ENCODE assay signal across 3 cellular contexts in genomic region chr7:116175095-116175494, GRCh38. TPM values are rescaled to one million over a fixed set of nuclear protein-coding genes. Genes with fewer than 3 reads are reported as not detected.
DNase-seq lines count a peak whose midpoint lies in the region; ATAC-seq, FAIRE-seq and TF ChIP-seq lines count a peak whose summit lies in the region.
"Not testable (repeated sequence)": the region's sequence is repeated elsewhere in the genome, so short reads cannot be mapped to it uniquely, and the experiment has no call there.

No MANE protein-coding gene starts in this region.

- not testable (repeated sequence) for BruUV-seq in K562 (replicated peaks; lab: Mats Ljungman, UMichigan)

- not testable (repeated sequence) for H4K20me1 ChIP-seq in K562 (replicated peaks; ENCODE audit: control insufficient read depth, insufficient read depth, low read length)

- not testable (repeated sequence) for TF ChIP-seq EP300 in K562 (IDR thresholded peaks at IDR 0.05; ENCODE audit: low read length)

- H3K27ac Mint-ChIP-seq in osteocyte (ENCODE audit: unreplicated experiment) (peak overlapping the region; percentile 23), progenitor cell of endocrine pancreas (peak overlapping the region; percentile 42)

- H3K4me1 ChIP-seq in K562 (replicated peaks in 1 of 2; ENCODE audit: control insufficient read depth in 2 of 2, insufficient read depth in 2 of 2, low read length in 2 of 2), result not testable (repeated sequence)

- intact Hi-C loops in K562 (cut with micrococcal nuclease), result loop anchor here (5.0 to 10.0 kb wide), 2 partner anchors 262 to 950 kb away; no protein-coding TSS in a partner anchor

- not testable (repeated sequence) for ATAC-seq in K562

- H3K27me3 Mint-ChIP-seq in osteocyte (ENCODE audit: unreplicated experiment); progenitor cell of endocrine pancreas: not testable (repeated sequence)

- DNase-seq in K562 (ENCODE audit: extremely low read depth in 1 of 4, low spot score in 3 of 4); osteocyte (ENCODE audit: extremely low spot score, unreplicated experiment); progenitor cell of endocrine pancreas (ENCODE audit: low spot score, unreplicated experiment): not testable (repeated sequence)

- not testable (repeated sequence) for H3K27me3 ChIP-seq in K562 (ENCODE audit: control insufficient read depth in 2 of 2, insufficient read depth in 2 of 2, low read length in 2 of 2)

- TF ChIP-seq CTCF in K562 (IDR thresholded peaks at IDR 0.05 in 2 of 3, conservative IDR thresholded peaks at IDR 0.05 in 1 of 3; ENCODE audit: insufficient read depth in 2 of 3, low read depth in 1 of 3, low read length in 3 of 3); osteocyte (IDR thresholded peaks at IDR 0.05); progenitor cell of endocrine pancreas (IDR thresholded peaks at IDR 0.05; ENCODE audit: unreplicated experiment): not testable (repeated sequence)

- 0% methylated on average over 3 of the region's 3 CpGs for WGBS in K562 (ENCODE audit: insufficient coverage, low coverage, missing lambda C conversion rate)

- not testable (repeated sequence) for H3K9ac ChIP-seq in K562 (ENCODE audit: insufficient read depth in 1 of 2, low read depth in 2 of 2, low read length in 2 of 2)

- H3K4me3 Mint-ChIP-seq in osteocyte (ENCODE audit: unreplicated experiment); progenitor cell of endocrine pancreas (ENCODE audit: low read depth): not testable (repeated sequence)

- not testable (repeated sequence) for H3K79me2 ChIP-seq in K562 (ENCODE audit: control insufficient read depth, insufficient read depth, low read length)

- not testable (repeated sequence) for TF ChIP-seq RAD21 in K562 (CRISPR knock-in tag; conservative IDR thresholded peaks at IDR 0.05 in 1 of 2, IDR thresholded peaks at IDR 0.05 in 1 of 2)

- FAIRE-seq in K562 (lab: Jason Lieb, UNC), result not testable (repeated sequence)

- POLR2A ChIA-PET in K562 (lab: Yijun Ruan, JAX), result not testable (repeated sequence)

- in situ Hi-C loops in K562 (cut with MboI), result loop anchor here (5.0 kb wide), 2 partner anchors 62 to 402 kb away; no protein-coding TSS in a partner anchor

- H3K27ac ChIP-seq in K562 (ENCODE audit: extremely low read depth, low read depth, low read length), result not testable (repeated sequence)

- not testable (repeated sequence) for H3K4me3 ChIP-seq in K562

- peaks cover 51% of the 10 kb centered on the region for H3K4me1 Mint-ChIP-seq in osteocyte (ENCODE audit: unreplicated experiment)
- H3K4me1 Mint-ChIP-seq in progenitor cell of endocrine pancreas (ENCODE audit: low read depth), result peaks cover 14% of the 10 kb centered on the region

- TF ChIP-seq POLR2A in K562 (conservative IDR thresholded peaks at IDR 0.05), result not testable (repeated sequence)

- H3K4me2 ChIP-seq in K562 (ENCODE audit: insufficient read depth, low read length), result not testable (repeated sequence)

- H3K9me3 Mint-ChIP-seq in osteocyte (ENCODE audit: unreplicated experiment), result peaks cover 12% of the 10 kb centered on the region
- H3K9me3 Mint-ChIP-seq in progenitor cell of endocrine pancreas (ENCODE audit: low read depth), result not testable (repeated sequence)

- H3K36me3 ChIP-seq in K562 (ENCODE audit: control insufficient read depth, insufficient read depth, low read length), result not testable (repeated sequence)

- not testable (repeated sequence) for H2AFZ ChIP-seq in K562 (ENCODE audit: low read depth, low read length)

- H3K9me1 ChIP-seq in K562 (ENCODE audit: control insufficient read depth, insufficient read depth, low read length), result not testable (repeated sequence)

- not testable (repeated sequence) for H3K9me3 ChIP-seq in K562 (replicated peaks; ENCODE audit: control insufficient read depth, insufficient read depth, low read depth, low read length)

- CTCF ChIA-PET in K562 (lab: Yijun Ruan, JAX; ENCODE audit: low intra/inter-chr PET ratio), result not testable (repeated sequence)

- not testable (repeated sequence) for H3K36me3 Mint-ChIP-seq in osteocyte (ENCODE audit: unreplicated experiment); progenitor cell of endocrine pancreas (ENCODE audit: insufficient read depth)

TF ChIP-seq in K562, 482 proteins besides CTCF, POLR2A, EP300 and RAD21:
- TF ChIP-seq ZNF316 (IDR thresholded peaks at IDR 0.05) (0 out of 2 replicates have a peak, but pooled peaks have one; percentile 11), AFF1 (IDR thresholded peaks at IDR 0.05; ENCODE audit: low read depth in 1 of 2, partially characterized antibody in 2 of 2) (peak in 1 of 2 experiments; percentile 98)
TF ChIP-seq in K562: peak in this region for 2; not testable (repeated sequence) for 480.

RNA-seq across cellular contexts. Expression of gene TES, which starts 35.2 kb away (rescaled TPM):
- 19.0 and 47.8 TPM in 2 replicates for total RNA-seq in K562 (2011; cell fraction: chromatin; rRNA removed; ENCODE audit: low replicate concordance)
- total RNA-seq in K562 (2011; cell fraction: nucleolus; rRNA removed), result 12.1 and 15.0 TPM in 2 replicates
- total RNA-seq in K562 (2011; cell fraction: nucleoplasm; rRNA removed), result 20.7 and 21.8 TPM in 2 replicates
- 57.6 and 61.6 TPM in 2 replicates for total RNA-seq in K562 (2014; rRNA removed)
- total RNA-seq in K562 (2014; rRNA removed; fragmentation: Illumina TruSeq; extraction: Trizol), result 53.8 and 61.6 TPM in 2 replicates
- total RNA-seq in K562 (2015; rRNA removed; fragmentation: Illumina TruSeq; extraction: Trizol), result 40.9 and 43.8 TPM in 2 replicates
- total RNA-seq in K562 (2021), result 52.1 and 58.0 TPM in 2 replicates
- polyA plus RNA-seq in K562 (2011; rRNA removed), result 34.3 and 41.7 TPM in 2 replicates
- 13.8 and 21.1 TPM in 2 replicates for polyA plus RNA-seq in K562 (2011; cell fraction: cytosol; rRNA removed)
- 18.6 and 49.8 TPM in 2 replicates for polyA plus RNA-seq in K562 (2011; cell fraction: nucleus; rRNA removed)
- 49.7 and 119 TPM in 2 replicates for polyA plus RNA-seq in K562 (2012)
- polyA plus RNA-seq in K562 (2014; fragmentation: Illumina TruSeq; extraction: Trizol), result 54.6 and 56.3 TPM in 2 replicates
- polyA plus RNA-seq in K562 (2014; fragmentation: Nextera tagmentation; extraction: Ambion mirVana), result 10 to 100 TPM; 20.7 to 26.3 TPM
- polyA plus RNA-seq in K562 (2014; rRNA removed), result 56.1 and 57.7 TPM in 2 replicates
- polyA minus RNA-seq in K562 (2011; rRNA and poly(A)+ RNA removed), result 27.7 and 33.4 TPM in 2 replicates
- polyA minus RNA-seq in K562 (2011; cell fraction: cytosol; rRNA and poly(A)+ RNA removed), result 11.3 and 15.4 TPM in 2 replicates
- polyA minus RNA-seq in K562 (2011; cell fraction: nucleus; rRNA and poly(A)+ RNA removed), result 7.0 and 26.5 TPM in 2 replicates
- 228 and 232 TPM in 2 replicates for total RNA-seq in osteocyte
- 123 and 140 TPM in 2 replicates for total RNA-seq in progenitor cell of endocrine pancreas
